ENCODE assay signal across 17 cellular contexts in genomic region chr6:87122477-87122876, GRCh38. TPM values are rescaled to one million over a fixed set of nuclear protein-coding genes. Genes with fewer than 3 reads are reported as not detected.
"Had no signal": no experiment of that assay in that cellular context is flagged by ENCODE, and none has a peak within 500 bp of the region (broad histone marks: within the 10 kb centered on the region; RNA-seq: fewer than 3 reads in every experiment).

No MANE protein-coding gene starts in this region.

- H3K9me3 Mint-ChIP-seq: activated CD4-positive, alpha-beta T cell treated with anti-CD3 and anti-CD28 coated beads, Interleukin-2, amount 10 ng/mL, durations not matched to agents 24 days and 14 days; activated T-helper 17 cell treated with anti-CD3 and anti-CD28 coated beads, Interleukin-2, amount 50 U/mL, for 72 hours had no signal

- ATAC-seq: activated T-helper 17 cell treated with anti-CD3 and anti-CD28 coated beads, Interleukin-2, amount 50 U/mL, for 72 hours; SK-N-SH treated with all-trans-retinoic acid at 6 μM for 48 hours; stimulated activated naive CD8-positive, alpha-beta T cell treated with anti-CD3 and anti-CD28 coated beads, Interleukin-15, Interleukin-2, amounts not matched to agents 100 U/mL and 50 U/mL, for 24 hours had no signal

- DNase-seq: activated B cell treated with CpG ODN at 0.5 μM for 24 hours; activated CD4-positive, alpha-beta T cell treated with anti-CD3 and anti-CD28 coated beads, Interleukin-2, amount 10 ng/mL, durations not matched to agents 24 days and 14 days; activated CD8-positive, alpha-beta memory T cell treated with anti-CD3 and anti-CD28 coated beads for 24 hours; activated naive CD4-positive, alpha-beta T cell treated with anti-CD3 and anti-CD28 coated beads, Interleukin-2, amount 50 U/mL, for 16 hours; effector CD4-positive, alpha-beta T cell; kidney; stimulated activated CD4-positive, alpha-beta T cell treated with anti-CD3 and anti-CD28 coated beads, Interleukin-4, amount 100 ng/mL, for 1 hour; stimulated activated CD8-positive, alpha-beta memory T cell treated with anti-CD3 and anti-CD28 coated beads, Interleukin-4, amount 100 ng/mL, for 48 hours; stimulated activated naive CD8-positive, alpha-beta T cell treated with anti-CD3 and anti-CD28 coated beads, Interleukin-15, Interleukin-2, amounts not matched to agents 100 U/mL and 50 U/mL, for 24 hours had no signal

- H3K27ac Mint-ChIP-seq: activated B cell treated with CpG ODN at 0.5 μM for 24 hours; activated CD4-positive, alpha-beta T cell treated with anti-CD3 and anti-CD28 coated beads, Interleukin-2, amount 10 ng/mL, durations not matched to agents 24 days and 14 days; activated T-helper 17 cell treated with anti-CD3 and anti-CD28 coated beads, Interleukin-2, amount 50 U/mL, for 72 hours had no signal

- H3K4me1 Mint-ChIP-seq: activated B cell treated with CpG ODN at 0.5 μM for 24 hours; activated CD4-positive, alpha-beta T cell treated with anti-CD3 and anti-CD28 coated beads, Interleukin-2, amount 10 ng/mL, durations not matched to agents 24 days and 14 days; activated T-helper 17 cell treated with anti-CD3 and anti-CD28 coated beads, Interleukin-2, amount 50 U/mL, for 72 hours had no signal

- H3K4me3 Mint-ChIP-seq: activated B cell treated with CpG ODN at 0.5 μM for 24 hours; activated CD4-positive, alpha-beta T cell treated with anti-CD3 and anti-CD28 coated beads, Interleukin-2, amount 10 ng/mL, durations not matched to agents 24 days and 14 days; activated T-helper 17 cell treated with anti-CD3 and anti-CD28 coated beads, Interleukin-2, amount 50 U/mL, for 72 hours had no signal

RNA-seq across cellular contexts. Expression of gene CGA, which starts 27.6 kb away (rescaled TPM):
- total RNA-seq: activated B cell treated with CpG ODN at 0.5 μM for 24 hours; activated CD4-positive, alpha-beta T cell treated with anti-CD3 and anti-CD28 coated beads, Interleukin-2, amount 10 ng/mL, durations not matched to agents 24 days and 14 days; chondrocyte; kidney; osteocyte; pulmonary artery endothelial cell; T-helper 1 cell treated with Interleukin-12 subunit alpha and Interleukin-12 subunit beta and Interleukin-4 antibody, amounts not matched to agents 30 ng/mL and 1 ng/mL, for 36 hours; temporal lobe had no signal
- polyA plus RNA-seq: neural cell had no signal
